In the genomic region with DNA sequence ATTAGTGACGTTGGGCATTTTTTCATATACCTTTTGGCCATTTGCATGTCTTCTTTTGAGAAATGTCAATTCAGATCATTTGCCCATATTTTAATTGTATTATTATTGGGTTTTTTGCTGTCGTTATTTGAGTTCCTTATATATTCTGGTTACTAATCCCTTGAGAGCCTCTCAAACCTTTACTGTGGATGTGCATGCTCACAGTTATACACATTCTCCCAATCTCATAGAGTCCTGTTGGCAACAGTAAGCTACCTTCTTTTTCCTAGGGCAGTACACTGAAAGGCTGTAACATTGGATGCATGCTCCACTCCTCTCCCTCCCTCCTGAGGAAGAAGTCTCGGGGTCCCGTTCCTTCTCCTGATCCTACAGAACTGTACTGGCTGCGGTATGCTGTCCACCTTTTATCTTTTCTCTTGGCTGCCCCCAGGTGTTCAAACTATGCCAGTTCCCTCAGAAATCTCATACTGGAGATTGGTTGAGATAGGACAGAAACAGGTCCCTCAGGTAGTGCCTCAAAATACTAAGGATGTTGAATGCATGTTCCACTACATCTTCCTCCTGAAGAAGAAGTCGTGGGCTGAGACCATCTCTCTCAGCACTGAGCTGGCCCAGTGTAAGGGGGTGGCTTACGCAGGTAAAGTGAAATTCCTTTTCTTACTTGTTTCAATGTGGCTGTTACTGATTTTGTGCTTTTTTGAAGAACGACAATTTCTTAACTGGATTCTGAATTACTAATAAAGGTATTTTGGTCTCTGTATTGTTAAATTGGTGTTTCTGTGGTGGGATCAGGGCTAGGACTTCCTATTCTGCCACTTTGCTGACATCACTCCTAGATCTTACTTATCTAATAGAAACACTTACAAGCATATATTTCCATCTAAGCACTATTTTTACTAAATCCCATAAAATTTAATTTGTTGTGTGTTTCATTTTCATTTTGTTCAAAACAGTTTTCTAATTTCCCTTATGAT, we compare ENCODE assay signal across 7 cellular contexts.
DNase-seq lines count a peak whose midpoint lies in the region; ATAC-seq and TF ChIP-seq lines count a peak whose summit lies in the region.

No MANE protein-coding gene starts in this region.

- H3K23ac ChIP-seq in trophoblast cell (ENCODE audit: low read length), result no peak overlapping the region

- H3K4me2 ChIP-seq in trophoblast cell (ENCODE audit: low read length), result no peak overlapping the region

- H2BK12ac ChIP-seq in trophoblast cell (ENCODE audit: low read length), result no peak overlapping the region

- no peaks in the 10 kb centered on the region for H3K4me1 ChIP-seq in trophoblast cell (ENCODE audit: control insufficient read depth in 1 of 2, insufficient read depth in 2 of 2, low read length in 2 of 2)

- H4K12ac ChIP-seq in trophoblast cell (ENCODE audit: low read depth, low read length), result no peak overlapping the region

- DNase-seq in GM04504 (ENCODE audit: low read depth), result peak; percentile 0
- peak; percentile 13 for DNase-seq in H4 (ENCODE audit: low spot score)
- peak; percentile 2 for DNase-seq in NCI-H2029 (lab: John Stamatoyannopoulos, UW)
- DNase-seq in activated CD4-positive, alpha-beta T cell treated with anti-CD3 and anti-CD28 coated beads, Interleukin-2, amount 50 U/mL, for 4 hours, result peak; percentile 19 to 32
- peak; percentile 0 for DNase-seq in epithelial cell of proximal tubule (ENCODE audit: low read depth)
- peak; percentile 28 to 62 for DNase-seq in trophoblast cell

- H3K27ac ChIP-seq in trophoblast cell (ENCODE audit: low read depth, low read length), result no peak overlapping the region

- no peak overlapping the region for H3K4me3 ChIP-seq in epithelial cell of proximal tubule (ENCODE audit: low read depth, low read length)
- no peak overlapping the region for H3K4me3 ChIP-seq in trophoblast cell (ENCODE audit: low read depth, low read length)

- no peak overlapping the region for H3K18ac ChIP-seq in trophoblast cell (ENCODE audit: low read length)

- no peak overlapping the region for H3K4ac ChIP-seq in trophoblast cell (ENCODE audit: low read depth, low read length)

- no peak overlapping the region for H4K8ac ChIP-seq in trophoblast cell (ENCODE audit: low read depth, low read length)

- H2AK5ac ChIP-seq in trophoblast cell (ENCODE audit: low read length), result no peak overlapping the region

- no peak overlapping the region for H3K14ac ChIP-seq in trophoblast cell (ENCODE audit: low read length)

- WGBS in trophoblast cell (ENCODE audit: extremely low coverage, insufficient coverage, insufficient read length), result no CpG with 5 or more reads among the region's 8 CpGs

- H4K91ac ChIP-seq in trophoblast cell (ENCODE audit: low read depth, low read length), result no peak overlapping the region

- peak; percentile 64 for TF ChIP-seq CTCF in epithelial cell of proximal tubule (conservative IDR thresholded peaks at IDR 0.05; ENCODE audit: low read depth, low read length)

- H3K9me3 ChIP-seq in trophoblast cell (ENCODE audit: insufficient read depth, low read depth, low read length), result no peaks in the 10 kb centered on the region

- no peak overlapping the region for H2BK120ac ChIP-seq in trophoblast cell (ENCODE audit: insufficient read depth, low read length, poor library complexity)

- no peak overlapping the region for H2AFZ ChIP-seq in trophoblast cell (ENCODE audit: insufficient read depth, low read length, poor library complexity)

- no peak overlapping the region for H2BK5ac ChIP-seq in trophoblast cell (ENCODE audit: low read depth, low read length, poor library complexity)

- H3K79me1 ChIP-seq in trophoblast cell (ENCODE audit: low read length), result no peaks in the 10 kb centered on the region

- no peaks in the 10 kb centered on the region for H3K79me2 ChIP-seq in trophoblast cell (ENCODE audit: control insufficient read depth, insufficient read depth, low read length, poor library complexity)

- no peak for ATAC-seq in GM21423 (IDR thresholded peaks at IDR 0.05; ENCODE audit: unreplicated experiment)

- H3K9ac ChIP-seq in trophoblast cell (ENCODE audit: low read length), result no peak overlapping the region

- no peaks in the 10 kb centered on the region for H3K27me3 ChIP-seq in trophoblast cell (ENCODE audit: insufficient read depth, low read length)

- H3K36me3 ChIP-seq in trophoblast cell (ENCODE audit: control insufficient read depth in 1 of 2, insufficient read depth in 2 of 2, low read length in 2 of 2), result no peaks in the 10 kb centered on the region
